1 cellular context compared by ENCODE assay signal in the genomic region with DNA sequence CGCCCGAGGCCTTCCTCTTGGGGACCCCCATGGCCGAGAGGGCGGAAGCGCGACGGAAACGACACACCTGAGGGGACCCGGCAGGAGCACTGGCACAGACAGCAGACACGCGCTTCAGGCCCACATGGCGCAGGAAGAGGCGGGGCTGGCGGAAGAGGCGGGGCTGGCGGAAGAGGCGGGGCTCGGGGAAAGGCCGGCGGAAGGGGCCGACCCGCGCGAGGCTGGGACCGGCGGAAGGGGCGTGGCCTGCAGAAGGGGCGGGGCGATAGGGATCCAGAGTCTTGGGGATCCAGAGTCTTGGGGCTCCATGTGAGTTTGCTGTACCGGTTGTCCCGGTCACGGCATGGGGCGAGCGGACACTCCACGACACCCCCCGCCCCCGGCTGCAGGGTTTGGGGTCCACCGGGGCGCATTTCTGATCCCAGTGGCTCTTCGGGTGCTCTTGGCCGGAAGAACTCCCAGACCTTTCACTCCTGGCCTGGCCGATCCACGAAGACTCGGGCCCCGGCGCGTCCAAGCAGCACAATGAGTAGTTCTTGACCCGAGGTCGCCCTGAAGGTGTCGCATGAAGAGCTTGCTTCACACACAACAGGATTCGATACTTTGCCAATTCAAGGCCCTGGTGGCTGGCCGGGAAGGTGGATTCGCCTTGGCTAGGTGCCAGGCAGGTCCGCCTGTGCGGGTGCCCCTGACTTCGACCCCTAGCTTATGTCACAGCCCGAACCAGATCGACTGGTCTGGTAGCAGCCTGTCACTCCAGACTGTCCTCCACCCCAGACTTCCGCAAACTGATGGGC.
TF ChIP-seq lines count a peak whose summit lies in the region.

A gene with protein sequence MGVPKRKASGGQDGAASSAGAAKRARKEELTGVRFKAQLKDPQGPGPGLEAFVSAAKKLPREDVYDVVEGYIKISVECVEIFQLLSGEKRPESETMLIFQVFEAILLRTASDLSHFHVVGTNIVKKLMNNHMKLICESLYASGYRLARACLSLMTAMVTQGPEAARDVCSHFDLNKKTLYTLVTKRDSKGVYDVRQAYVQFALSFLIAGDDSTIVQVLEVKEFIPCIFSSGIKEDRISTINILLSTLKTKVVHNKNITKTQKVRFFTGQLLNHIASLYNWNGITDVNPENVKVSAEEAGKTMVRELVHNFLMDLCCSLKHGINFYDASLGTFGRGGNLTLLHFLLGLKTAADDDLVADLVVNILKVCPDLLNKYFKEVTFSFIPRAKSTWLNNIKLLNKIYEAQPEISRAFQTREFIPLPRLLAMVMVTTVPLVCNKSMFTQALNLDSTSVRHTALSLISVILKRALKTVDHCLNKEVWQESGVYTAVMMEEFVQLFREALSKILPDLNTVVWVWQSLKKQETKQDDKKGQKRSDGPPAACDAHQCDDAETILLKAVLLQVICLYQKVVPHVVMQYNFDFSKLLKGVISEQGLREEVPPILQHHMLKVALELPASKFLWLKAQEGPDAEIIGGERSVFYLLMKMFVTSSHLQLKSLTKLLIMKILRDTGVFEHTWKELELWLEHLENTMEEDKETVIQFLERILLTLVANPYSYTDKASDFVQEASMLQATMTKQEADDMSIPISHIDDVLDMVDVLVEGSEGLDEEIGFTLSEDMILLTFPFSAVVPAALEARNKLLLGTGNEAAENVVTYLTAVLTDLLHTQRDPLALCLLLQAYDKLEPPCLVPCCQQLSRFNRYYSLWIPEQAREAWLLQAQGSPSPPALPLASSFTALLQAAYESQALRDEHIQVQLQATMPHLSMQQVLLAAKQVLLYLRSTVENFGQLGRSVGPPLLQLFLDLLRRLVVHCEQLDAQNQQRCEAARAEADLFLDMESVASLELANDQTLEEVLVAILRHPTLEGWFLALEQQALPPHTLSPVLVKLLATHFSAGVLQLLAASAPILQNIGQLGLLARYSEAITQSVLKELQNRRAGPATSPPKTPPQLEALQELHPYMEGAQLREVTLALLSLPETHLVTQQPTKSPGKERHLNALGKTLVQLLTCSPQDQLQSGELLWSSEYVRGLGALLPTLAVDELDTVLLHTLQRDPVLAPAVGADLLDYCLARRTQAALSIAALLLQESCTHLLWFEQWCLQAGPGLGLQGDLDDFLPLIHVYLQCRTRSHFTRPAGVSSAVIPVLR (N-terminal part only) (minus strand): TSS at position 133 of the 797 bp plus-strand sequence. CDS start 102 bp downstream, at position 31.

TF ChIP-seq in HepG2, 621 proteins besides CTCF, POLR2A, EP300 and RAD21 (continued from another document and continues in another):
- TF ChIP-seq KDM2A (CRISPR knock-in tag; IDR thresholded peaks at IDR 0.05; ENCODE audit: borderline replicate concordance, low read depth) (peak; percentile 80), ZNF556 (CRISPR knock-in tag; IDR thresholded peaks at IDR 0.05; ENCODE audit: borderline replicate concordance) (peak; percentile 9; the same call in 1 of the 2 replicates), FOXA1 (IDR thresholded peaks at IDR 0.05) (no peak), FOXA1 (CRISPR knock-in tag; IDR thresholded peaks at IDR 0.05) (no peak), ZNF256 (CRISPR knock-in tag; conservative IDR thresholded peaks at IDR 0.05) (no peak), ZNF784 (CRISPR knock-in tag; IDR thresholded peaks at IDR 0.05; ENCODE audit: borderline replicate concordance) (no peak), FOXO1 (CRISPR knock-in tag; IDR thresholded peaks at IDR 0.05) (no peak), PAWR (CRISPR knock-in tag; IDR thresholded peaks at IDR 0.05; ENCODE audit: borderline replicate concordance) (no peak), AGO1 (IDR thresholded peaks at IDR 0.05; ENCODE audit: low read depth, low read length, poor library complexity, severe bottlenecking) (peak; percentile 64), BHLHE40 (IDR thresholded peaks at IDR 0.05; ENCODE audit: low read length) (no peak), ZNF160 (CRISPR knock-in tag; IDR thresholded peaks at IDR 0.05) (no peak), KDM4B (CRISPR knock-in tag; IDR thresholded peaks at IDR 0.05) (no peak), ZNF543 (CRISPR knock-in tag; IDR thresholded peaks at IDR 0.05) (no peak; the same call in 1 of the 2 replicates), ZNF674 (CRISPR knock-in tag; IDR thresholded peaks at IDR 0.05; ENCODE audit: low read depth) (no peak), ZNF713 (CRISPR knock-in tag; IDR thresholded peaks at IDR 0.05) (no peak), ZNF776 (CRISPR knock-in tag; IDR thresholded peaks at IDR 0.05) (peak; percentile 32; the same call in 1 of the 2 replicates), PITX1 (CRISPR knock-in tag; IDR thresholded peaks at IDR 0.05) (peak; percentile 46; the same call in 1 of the 2 replicates), ZNF468 (CRISPR knock-in tag; IDR thresholded peaks at IDR 0.05) (0 out of 2 replicates have a peak, but pooled peaks have one; percentile 15), MAZ (IDR thresholded peaks at IDR 0.05; ENCODE audit: borderline replicate concordance, low read depth, low read length) (peak; percentile 52; the same call in 1 of the 2 replicates), MAZ (CRISPR knock-in tag; IDR thresholded peaks at IDR 0.05; ENCODE audit: low read depth) (peak; percentile 23)
- TF ChIP-seq, protein P1, sequence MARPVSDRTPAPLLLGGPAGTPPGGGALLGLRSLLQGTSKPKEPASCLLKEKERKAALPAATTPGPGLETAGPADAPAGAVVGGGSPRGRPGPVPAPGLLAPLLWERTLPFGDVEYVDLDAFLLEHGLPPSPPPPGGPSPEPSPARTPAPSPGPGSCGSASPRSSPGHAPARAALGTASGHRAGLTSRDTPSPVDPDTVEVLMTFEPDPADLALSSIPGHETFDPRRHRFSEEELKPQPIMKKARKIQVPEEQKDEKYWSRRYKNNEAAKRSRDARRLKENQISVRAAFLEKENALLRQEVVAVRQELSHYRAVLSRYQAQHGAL (CRISPR knock-in tag; IDR thresholded peaks at IDR 0.05; ENCODE audit: not compliant biosample characterization) = no peak
- TF ChIP-seq, protein P2, sequence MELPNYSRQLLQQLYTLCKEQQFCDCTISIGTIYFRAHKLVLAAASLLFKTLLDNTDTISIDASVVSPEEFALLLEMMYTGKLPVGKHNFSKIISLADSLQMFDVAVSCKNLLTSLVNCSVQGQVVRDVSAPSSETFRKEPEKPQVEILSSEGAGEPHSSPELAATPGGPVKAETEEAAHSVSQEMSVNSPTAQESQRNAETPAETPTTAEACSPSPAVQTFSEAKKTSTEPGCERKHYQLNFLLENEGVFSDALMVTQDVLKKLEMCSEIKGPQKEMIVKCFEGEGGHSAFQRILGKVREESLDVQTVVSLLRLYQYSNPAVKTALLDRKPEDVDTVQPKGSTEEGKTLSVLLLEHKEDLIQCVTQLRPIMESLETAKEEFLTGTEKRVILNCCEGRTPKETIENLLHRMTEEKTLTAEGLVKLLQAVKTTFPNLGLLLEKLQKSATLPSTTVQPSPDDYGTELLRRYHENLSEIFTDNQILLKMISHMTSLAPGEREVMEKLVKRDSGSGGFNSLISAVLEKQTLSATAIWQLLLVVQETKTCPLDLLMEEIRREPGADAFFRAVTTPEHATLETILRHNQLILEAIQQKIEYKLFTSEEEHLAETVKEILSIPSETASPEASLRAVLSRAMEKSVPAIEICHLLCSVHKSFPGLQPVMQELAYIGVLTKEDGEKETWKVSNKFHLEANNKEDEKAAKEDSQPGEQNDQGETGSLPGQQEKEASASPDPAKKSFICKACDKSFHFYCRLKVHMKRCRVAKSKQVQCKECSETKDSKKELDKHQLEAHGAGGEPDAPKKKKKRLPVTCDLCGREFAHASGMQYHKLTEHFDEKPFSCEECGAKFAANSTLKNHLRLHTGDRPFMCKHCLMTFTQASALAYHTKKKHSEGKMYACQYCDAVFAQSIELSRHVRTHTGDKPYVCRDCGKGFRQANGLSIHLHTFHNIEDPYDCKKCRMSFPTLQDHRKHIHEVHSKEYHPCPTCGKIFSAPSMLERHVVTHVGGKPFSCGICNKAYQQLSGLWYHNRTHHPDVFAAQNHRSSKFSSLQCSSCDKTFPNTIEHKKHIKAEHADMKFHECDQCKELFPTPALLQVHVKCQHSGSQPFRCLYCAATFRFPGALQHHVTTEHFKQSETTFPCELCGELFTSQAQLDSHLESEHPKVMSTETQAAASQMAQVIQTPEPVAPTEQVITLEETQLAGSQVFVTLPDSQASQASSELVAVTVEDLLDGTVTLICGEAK (IDR thresholded peaks at IDR 0.05) = no peak
- TF ChIP-seq, protein P2 (CRISPR knock-in tag; IDR thresholded peaks at IDR 0.05) = peak; percentile 55
- TF ChIP-seq, protein P3, sequence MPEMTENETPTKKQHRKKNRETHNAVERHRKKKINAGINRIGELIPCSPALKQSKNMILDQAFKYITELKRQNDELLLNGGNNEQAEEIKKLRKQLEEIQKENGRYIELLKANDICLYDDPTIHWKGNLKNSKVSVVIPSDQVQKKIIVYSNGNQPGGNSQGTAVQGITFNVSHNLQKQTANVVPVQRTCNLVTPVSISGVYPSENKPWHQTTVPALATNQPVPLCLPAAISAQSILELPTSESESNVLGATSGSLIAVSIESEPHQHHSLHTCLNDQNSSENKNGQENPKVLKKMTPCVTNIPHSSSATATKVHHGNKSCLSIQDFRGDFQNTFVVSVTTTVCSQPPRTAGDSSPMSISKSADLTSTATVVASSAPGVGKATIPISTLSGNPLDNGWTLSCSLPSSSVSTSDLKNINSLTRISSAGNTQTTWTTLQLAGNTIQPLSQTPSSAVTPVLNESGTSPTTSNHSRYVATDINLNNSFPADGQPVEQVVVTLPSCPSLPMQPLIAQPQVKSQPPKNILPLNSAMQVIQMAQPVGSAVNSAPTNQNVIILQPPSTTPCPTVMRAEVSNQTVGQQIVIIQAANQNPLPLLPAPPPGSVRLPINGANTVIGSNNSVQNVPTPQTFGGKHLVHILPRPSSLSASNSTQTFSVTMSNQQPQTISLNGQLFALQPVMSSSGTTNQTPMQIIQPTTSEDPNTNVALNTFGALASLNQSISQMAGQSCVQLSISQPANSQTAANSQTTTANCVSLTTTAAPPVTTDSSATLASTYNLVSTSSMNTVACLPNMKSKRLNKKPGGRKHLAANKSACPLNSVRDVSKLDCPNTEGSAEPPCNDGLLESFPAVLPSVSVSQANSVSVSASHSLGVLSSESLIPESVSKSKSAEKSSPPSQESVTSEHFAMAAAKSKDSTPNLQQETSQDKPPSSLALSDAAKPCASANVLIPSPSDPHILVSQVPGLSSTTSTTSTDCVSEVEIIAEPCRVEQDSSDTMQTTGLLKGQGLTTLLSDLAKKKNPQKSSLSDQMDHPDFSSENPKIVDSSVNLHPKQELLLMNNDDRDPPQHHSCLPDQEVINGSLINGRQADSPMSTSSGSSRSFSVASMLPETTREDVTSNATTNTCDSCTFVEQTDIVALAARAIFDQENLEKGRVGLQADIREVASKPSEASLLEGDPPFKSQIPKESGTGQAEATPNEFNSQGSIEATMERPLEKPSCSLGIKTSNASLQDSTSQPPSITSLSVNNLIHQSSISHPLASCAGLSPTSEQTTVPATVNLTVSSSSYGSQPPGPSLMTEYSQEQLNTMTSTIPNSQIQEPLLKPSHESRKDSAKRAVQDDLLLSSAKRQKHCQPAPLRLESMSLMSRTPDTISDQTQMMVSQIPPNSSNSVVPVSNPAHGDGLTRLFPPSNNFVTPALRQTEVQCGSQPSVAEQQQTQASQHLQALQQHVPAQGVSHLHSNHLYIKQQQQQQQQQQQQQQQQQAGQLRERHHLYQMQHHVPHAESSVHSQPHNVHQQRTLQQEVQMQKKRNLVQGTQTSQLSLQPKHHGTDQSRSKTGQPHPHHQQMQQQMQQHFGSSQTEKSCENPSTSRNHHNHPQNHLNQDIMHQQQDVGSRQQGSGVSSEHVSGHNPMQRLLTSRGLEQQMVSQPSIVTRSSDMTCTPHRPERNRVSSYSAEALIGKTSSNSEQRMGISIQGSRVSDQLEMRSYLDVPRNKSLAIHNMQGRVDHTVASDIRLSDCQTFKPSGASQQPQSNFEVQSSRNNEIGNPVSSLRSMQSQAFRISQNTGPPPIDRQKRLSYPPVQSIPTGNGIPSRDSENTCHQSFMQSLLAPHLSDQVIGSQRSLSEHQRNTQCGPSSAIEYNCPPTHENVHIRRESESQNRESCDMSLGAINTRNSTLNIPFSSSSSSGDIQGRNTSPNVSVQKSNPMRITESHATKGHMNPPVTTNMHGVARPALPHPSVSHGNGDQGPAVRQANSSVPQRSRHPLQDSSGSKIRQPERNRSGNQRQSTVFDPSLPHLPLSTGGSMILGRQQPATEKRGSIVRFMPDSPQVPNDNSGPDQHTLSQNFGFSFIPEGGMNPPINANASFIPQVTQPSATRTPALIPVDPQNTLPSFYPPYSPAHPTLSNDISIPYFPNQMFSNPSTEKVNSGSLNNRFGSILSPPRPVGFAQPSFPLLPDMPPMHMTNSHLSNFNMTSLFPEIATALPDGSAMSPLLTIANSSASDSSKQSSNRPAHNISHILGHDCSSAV (CRISPR knock-in tag; IDR thresholded peaks at IDR 0.05; ENCODE audit: borderline replicate concordance) = no peak
- TF ChIP-seq, protein P4, sequence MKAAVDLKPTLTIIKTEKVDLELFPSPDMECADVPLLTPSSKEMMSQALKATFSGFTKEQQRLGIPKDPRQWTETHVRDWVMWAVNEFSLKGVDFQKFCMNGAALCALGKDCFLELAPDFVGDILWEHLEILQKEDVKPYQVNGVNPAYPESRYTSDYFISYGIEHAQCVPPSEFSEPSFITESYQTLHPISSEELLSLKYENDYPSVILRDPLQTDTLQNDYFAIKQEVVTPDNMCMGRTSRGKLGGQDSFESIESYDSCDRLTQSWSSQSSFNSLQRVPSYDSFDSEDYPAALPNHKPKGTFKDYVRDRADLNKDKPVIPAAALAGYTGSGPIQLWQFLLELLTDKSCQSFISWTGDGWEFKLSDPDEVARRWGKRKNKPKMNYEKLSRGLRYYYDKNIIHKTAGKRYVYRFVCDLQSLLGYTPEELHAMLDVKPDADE (CRISPR knock-in tag; IDR thresholded peaks at IDR 0.05) = no peak
